ENCODE assay signal across 10 cellular contexts in genomic region chr11:79973701-79974626, GRCh38.
DNase-seq lines count a peak whose midpoint lies in the region; ATAC-seq, FAIRE-seq and TF ChIP-seq lines count a peak whose summit lies in the region.
"Had no signal": no experiment of that assay in that cellular context is flagged by ENCODE, and none has a peak within 500 bp of the region (broad histone marks: within the 10 kb centered on the region; RNA-seq: fewer than 3 reads in every experiment).

No MANE protein-coding gene starts in this region.

- no peak overlapping the region for H2AK9ac ChIP-seq in IMR-90 (replicated peaks; ENCODE audit: low read depth, low read length, poor library complexity)

- no peak overlapping the region; the same call in 1 of the 2 replicates for H3K14ac ChIP-seq in IMR-90 (replicated peaks; ENCODE audit: low read depth, low read length)

- H3K27ac ChIP-seq in IMR-90 (ENCODE audit: insufficient read depth, low read length) = no peak overlapping the region

- H3K4me3 ChIP-seq in IMR-90 (ENCODE audit: insufficient read depth, low read depth, low read length) = peak overlapping the region; percentile 43; the same call in 1 of the 2 replicates
- no peak overlapping the region for H3K4me3 ChIP-seq in bronchial epithelial cell (ENCODE audit: low read depth, low read length)

- H2AK5ac ChIP-seq in IMR-90 (ENCODE audit: low read depth, low read length) = no peak overlapping the region

- H3K9me3 ChIP-seq in IMR-90 (ENCODE audit: control insufficient read depth, insufficient read depth, low read length) = no peaks in the 10 kb centered on the region

- DNase-seq in A172 (ENCODE audit: low spot score) (peak; percentile 73), IMR-90 (peak; percentile 31), bronchial epithelial cell (ENCODE audit: low read depth) (peak; percentile 3), islet precursor cell (peak; percentile 71), RKO (ENCODE audit: low spot score) (no peak), KBM-7 (no peak), SW 1271 (lab: John Stamatoyannopoulos, UW) (no peak)
- DNase-seq in activated naive CD4-positive, alpha-beta T cell (lab: John Stamatoyannopoulos, UW) = no peak
- DNase-seq: activated gamma-delta T cell; effector memory CD4-positive, alpha-beta T cell had no signal

- no peak overlapping the region for H4K91ac ChIP-seq in IMR-90 (ENCODE audit: insufficient read depth, low read depth, low read length)

- H3K9me1 ChIP-seq in IMR-90 (ENCODE audit: insufficient read depth, low read length) = no peaks in the 10 kb centered on the region

- no peak overlapping the region for H2BK120ac ChIP-seq in IMR-90 (ENCODE audit: low read depth, low read length)

- POLR2A ChIA-PET in IMR-90 (lab: Charles Lee; ENCODE audit: unreplicated experiment) = no interaction called here

- CTCF ChIA-PET in IMR-90 (lab: Yijun Ruan, JAX) = interaction anchor here (1.7 kb wide), 1 partner anchor 8 kb away, joined by 5 read pairs; no protein-coding TSS in a partner anchor

- no peaks in the 10 kb centered on the region for H4K20me1 ChIP-seq in IMR-90 (ENCODE audit: insufficient read depth, low read length)

- H3K4me1 ChIP-seq in IMR-90 (ENCODE audit: control insufficient read depth, insufficient read depth, low read length) = peaks cover 1% of the 10 kb centered on the region; the same call in 1 of the 2 replicates

- H3K4me2 ChIP-seq in IMR-90 (ENCODE audit: low read depth, low read length) = peak overlapping the region; percentile 89

- H3K27me3 ChIP-seq in IMR-90 (ENCODE audit: control insufficient read depth, insufficient read depth, low read length) (no peaks in the 10 kb centered on the region), bronchial epithelial cell (ENCODE audit: control insufficient read depth, insufficient read depth, low read length) (no peaks in the 10 kb centered on the region)

- H4K8ac ChIP-seq in IMR-90 (ENCODE audit: low read depth in 2 of 2, low read length in 2 of 2) = no peak overlapping the region

- TF ChIP-seq RAD21 in IMR-90 (IDR thresholded peaks at IDR 0.05; ENCODE audit: low read length) = no peak

- H3K9ac ChIP-seq in IMR-90 (ENCODE audit: low read depth, low read length) = no peak overlapping the region

- dilution Hi-C loops in IMR-90 (cut with HindIII; ENCODE audit: low sequenced_read_pairs, unreplicated experiment) = no loop called here

- H3K79me1 ChIP-seq in IMR-90 (ENCODE audit: low read depth in 1 of 2, low read length in 2 of 2) = no peaks in the 10 kb centered on the region

- H3K18ac ChIP-seq in IMR-90 (ENCODE audit: low read depth, low read length) = no peak overlapping the region

- no peak for FAIRE-seq in bronchial epithelial cell (lab: Jason Lieb, UNC)

- H3K56ac ChIP-seq in IMR-90 (ENCODE audit: extremely low read depth, insufficient read depth, low read length) = no peak overlapping the region

- H3K36me3 ChIP-seq in IMR-90 (ENCODE audit: control insufficient read depth, insufficient read depth, low read length) = no peaks in the 10 kb centered on the region
- no peaks in the 10 kb centered on the region for H3K36me3 ChIP-seq in bronchial epithelial cell (ENCODE audit: control insufficient read depth, insufficient read depth, low read length)

- peak overlapping the region; percentile 77 for H2AFZ ChIP-seq in IMR-90 (replicated peaks; ENCODE audit: low read length, poor library complexity)

- no peak overlapping the region for H4K5ac ChIP-seq in IMR-90 (ENCODE audit: low read depth, low read length)

- no peak overlapping the region for H2BK15ac ChIP-seq in IMR-90 (ENCODE audit: low read depth, low read length)

- TF ChIP-seq CTCF in IMR-90 (conservative IDR thresholded peaks at IDR 0.05; ENCODE audit: low read depth, low read length) (no peak), bronchial epithelial cell (IDR thresholded peaks at IDR 0.05; ENCODE audit: insufficient read depth, low read length, severe bottlenecking) (no peak)

- H2BK5ac ChIP-seq in IMR-90 (ENCODE audit: low read depth, low read length, poor library complexity, severe bottlenecking) = no peak overlapping the region

- no peak overlapping the region for H3K23ac ChIP-seq in IMR-90 (ENCODE audit: low read depth, low read length)

- no CpG with 5 or more reads among the region's 7 CpGs for WGBS in IMR-90 (ENCODE audit: extremely low coverage in 2 of 2, insufficient read length in 1 of 2), 2 experiments

- no TSS peak for BruUV-seq in IMR-90 (replicated peaks; lab: Mats Ljungman, UMichigan)

- intact Hi-C loops in IMR-90 (cut with micrococcal nuclease) = no loop called here

- ATAC-seq in IMR-90 (ENCODE audit: low read depth) = peak; percentile 93

- H3K4ac ChIP-seq in IMR-90 (ENCODE audit: low read depth, low read length) = no peak overlapping the region

- TF ChIP-seq POLR2A in IMR-90 (IDR thresholded peaks at IDR 0.05; ENCODE audit: low read depth, low read length) = no peak

- no peak overlapping the region for H2BK20ac ChIP-seq in IMR-90 (ENCODE audit: low read depth, low read length)

- in situ Hi-C loops in IMR-90 (cut with MboI; ENCODE audit: low sequenced_read_pairs) (no loop called here), KBM-7 (cut with MboI; ENCODE audit: low pct_unique_long_range_greater_than_20kb, low sequenced_read_pairs) (no loop called here)

TF ChIP-seq in IMR-90, 13 proteins besides CTCF, POLR2A, EP300 and RAD21:
- no peak for TF ChIP-seq SMC3 (IDR thresholded peaks at IDR 0.05; ENCODE audit: low read depth, low read length)
- peak; percentile 66; the same call in 1 of the 2 replicates for TF ChIP-seq CEBPB (IDR thresholded peaks at IDR 0.05; ENCODE audit: low read depth, low read length)
- TF ChIP-seq NFE2L2 (IDR thresholded peaks at IDR 0.05; ENCODE audit: low read depth, low read length) = no peak
- TF ChIP-seq FOS (IDR thresholded peaks at IDR 0.05; ENCODE audit: low read depth, low read length) = no peak
- TF ChIP-seq USF2 (IDR thresholded peaks at IDR 0.05; ENCODE audit: low read depth, low read length) = no peak
TF ChIP-seq in IMR-90: peak in this region for 1.

Comparison
In these comparisons a context has a peak if more than half of its experiments do, and no peak if none do; other contexts are left out.
1. DNase-seq: peak in A172 (single experiment), IMR-90 (single experiment), bronchial epithelial cell (single experiment) and islet precursor cell (single experiment); none in RKO (single experiment), KBM-7 (single experiment), SW 1271 (0 of 2) and activated naive CD4-positive, alpha-beta T cell (0 of 4).